9 cellular contexts compared by ENCODE assay signal in the genomic region with DNA sequence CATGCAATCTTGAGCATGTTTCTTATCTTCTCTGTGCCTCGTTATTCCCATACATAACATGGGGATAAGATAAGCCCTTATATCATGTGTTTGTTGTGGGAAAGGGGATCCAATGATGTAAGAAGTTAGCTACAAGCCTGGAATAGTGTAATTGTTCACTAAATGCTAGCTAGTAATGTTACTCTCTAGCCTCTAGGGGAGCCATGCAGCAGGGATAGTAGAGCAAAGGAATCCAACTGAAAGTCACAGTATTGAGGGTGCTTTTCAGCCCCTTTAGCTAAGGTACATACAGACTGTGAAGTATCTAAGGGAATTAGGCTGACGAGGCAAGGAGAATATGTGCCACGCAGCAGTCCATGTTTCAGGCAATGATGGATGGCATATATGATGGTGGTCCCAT. TPM values are rescaled to one million over a fixed set of nuclear protein-coding genes. Genes with fewer than 3 reads are reported as not detected.
DNase-seq lines count a peak whose midpoint lies in the region; ATAC-seq, FAIRE-seq and TF ChIP-seq lines count a peak whose summit lies in the region.
"Had no signal": no experiment of that assay in that cellular context is flagged by ENCODE, and none has a peak within 500 bp of the region (broad histone marks: within the 10 kb centered on the region; RNA-seq: fewer than 3 reads in every experiment).

No MANE protein-coding gene starts in this region.

- no peak for TF ChIP-seq POLR2A in GM12891 (IDR thresholded peaks at IDR 0.05; ENCODE audit: low read depth, low read length)

- H3K36me3 ChIP-seq in SJCRH30: no peaks in the 10 kb centered on the region

- no peaks in the 10 kb centered on the region for H3K9me3 ChIP-seq in SJCRH30 (replicated peaks)

- no peaks in the 10 kb centered on the region for H3K27me3 ChIP-seq in SJCRH30

- FAIRE-seq in GM12891 (lab: Jason Lieb, UNC): peak; percentile 90
- FAIRE-seq: islet of Langerhans had no signal

- no peaks in the 10 kb centered on the region for H3K4me1 ChIP-seq in SJCRH30

- no peak for DNase-seq in AG09319 (ENCODE audit: extremely low read depth, low read depth)
- no peak for DNase-seq in GM12891 (ENCODE audit: insufficient read length, low spot score)
- DNase-seq in SJCRH30: peak; percentile 13 to 50
- peak; percentile 12 for DNase-seq in hepatic stellate cell (ENCODE audit: low spot score)
- DNase-seq in cerebellum (ENCODE audit: low spot score): no peak

- peak; percentile 52 for TF ChIP-seq CTCF in AG09319 (IDR thresholded peaks at IDR 0.05; ENCODE audit: low read depth, low read length)

- no peak overlapping the region for H3K4me3 ChIP-seq in SJCRH30

- ATAC-seq in GM21717 (IDR thresholded peaks at IDR 0.05; ENCODE audit: unreplicated experiment) (no peak), GM19328 (IDR thresholded peaks at IDR 0.05; ENCODE audit: unreplicated experiment) (no peak), HG02759 (IDR thresholded peaks at IDR 0.05; ENCODE audit: unreplicated experiment) (no peak)

- H3K27ac ChIP-seq in SJCRH30: no peak overlapping the region

TF ChIP-seq in GM12891, 5 proteins besides CTCF, POLR2A, EP300 and RAD21:
- TF ChIP-seq SPI1 (IDR thresholded peaks at IDR 0.05; ENCODE audit: low read depth, low read length) (no peak), TAF1 (IDR thresholded peaks at IDR 0.05; ENCODE audit: low read depth, low read length) (no peak), POLR2AphosphoS5 (IDR thresholded peaks at IDR 0.05; ENCODE audit: low read depth, low read length) (no peak), POU2F2 (IDR thresholded peaks at IDR 0.05; ENCODE audit: low read depth, low read length) (no peak), PAX5 (IDR thresholded peaks at IDR 0.05; ENCODE audit: insufficient read depth, low read length, severe bottlenecking) (no peak)

RNA-seq across cellular contexts. Expression of a gene that starts 46.9 kb away (rescaled TPM):
- polyA plus RNA-seq in GM12891 (2012; ENCODE audit: low read depth, missing spikeins): 1.1 TPM
- not detected in 2 replicates for total RNA-seq in SJCRH30 (2014; rRNA removed; shearing (Covaris generic))
- total RNA-seq in cerebellum: not detected

Comparison
In these comparisons a context has a peak if more than half of its experiments do, and no peak if none do; other contexts are left out.
1. DNase-seq: peak in SJCRH30 (2 of 2) and hepatic stellate cell (single experiment); none in AG09319 (single experiment), GM12891 (single experiment) and cerebellum (single experiment).